ENCODE assay signal across 8 cellular contexts in genomic region chr22:41589601-41590365, GRCh38. TPM values are rescaled to one million over a fixed set of nuclear protein-coding genes. Genes with fewer than 3 reads are reported as not detected.
DNase-seq lines count a peak whose midpoint lies in the region; ATAC-seq, FAIRE-seq and TF ChIP-seq lines count a peak whose summit lies in the region.

PMM1 (minus strand) TSS chr22:41589840; CDS start chr22:41589805, 35 bp downstream.

- peaks cover 0 to 5% of the 10 kb centered on the region in 2 donors for H3K36me3 Mint-ChIP-seq in activated T-cell treated with anti-CD3 and anti-CD28 coated beads, Interleukin-2, amount 50 U/mL, for 72 hours (ENCODE audit: insufficient read depth in 2 of 2)

- peak in 3 of 4 donors; percentile 31 to 94 (median 87) for TF ChIP-seq POLR2A in esophagus squamous epithelium (IDR thresholded peaks at IDR 0.05)

- H3K4me1 ChIP-seq in esophagus squamous epithelium = peaks cover 7 to 29% (median 16%) of the 10 kb centered on the region in 3 donors

- H3K36me3 ChIP-seq in KOPT-K1 (ENCODE audit: insufficient read depth, low read length) = peaks cover 2% of the 10 kb centered on the region; the same call in 1 of the 2 replicates
- peaks cover 0 to 17% (median 0%) of the 10 kb centered on the region in 3 donors for H3K36me3 ChIP-seq in esophagus squamous epithelium

- peak within 1 kb of the TSS; percentile 95 to 99 for H3K4me3 Mint-ChIP-seq in activated T-cell treated with anti-CD3 and anti-CD28 coated beads, Interleukin-2, amount 50 U/mL, for 72 hours

- WGBS in esophagus squamous epithelium, 2 donors = 0 to 2% methylated on average over 4 to 10 of the region's 54 CpGs

- no peaks in the 10 kb centered on the region for H3K9me3 Mint-ChIP-seq in activated T-cell treated with anti-CD3 and anti-CD28 coated beads, Interleukin-2, amount 50 U/mL, for 72 hours

- peak; percentile 85 for FAIRE-seq in RCC 7860 (lab: Jason Lieb, UNC)

- H3K27me3 Mint-ChIP-seq in activated T-cell treated with anti-CD3 and anti-CD28 coated beads, Interleukin-2, amount 50 U/mL, for 72 hours (ENCODE audit: low read depth) = no peaks in the 10 kb centered on the region

- peak in 1 of 6 experiments; percentile 7 for TF ChIP-seq CTCF in esophagus squamous epithelium (IDR thresholded peaks at IDR 0.05)

- peaks cover 18% of the 10 kb centered on the region for H3K4me1 Mint-ChIP-seq in activated T-cell treated with anti-CD3 and anti-CD28 coated beads, Interleukin-2, amount 50 U/mL, for 72 hours (ENCODE audit: low read depth)

- H3K27ac ChIP-seq in KOPT-K1 (ENCODE audit: low read depth, low read length, poor library complexity, severe bottlenecking) (peak within 1 kb of the TSS; percentile 77), esophagus squamous epithelium (peak within 1 kb of the TSS; percentile 88 to 92 (median 92))

- intact Hi-C loops in esophagus squamous epithelium (cut with DNase I) = no loop called here

- H3K9me3 ChIP-seq in KOPT-K1 (ENCODE audit: insufficient read depth, low read length, poor library complexity, severe bottlenecking) = no peaks in the 10 kb centered on the region
- H3K9me3 ChIP-seq in esophagus squamous epithelium = no peaks in the 10 kb centered on the region

- ATAC-seq in GM21786 (IDR thresholded peaks at IDR 0.05; ENCODE audit: unreplicated experiment) = peak; percentile 93
- peak; percentile 96 to 97 for ATAC-seq in activated T-cell treated with anti-CD3 and anti-CD28 coated beads, Interleukin-2, amount 50 U/mL, for 72 hours (replicated peaks in 1 of 2)

- H3K27me3 ChIP-seq in esophagus squamous epithelium = no peaks in the 10 kb centered on the region

- peak within 1 kb of the TSS; percentile 93 for H3K27ac Mint-ChIP-seq in activated T-cell treated with anti-CD3 and anti-CD28 coated beads, Interleukin-2, amount 50 U/mL, for 72 hours

- DNase-seq in DMS79 (lab: John Stamatoyannopoulos, UW) = peak; percentile 94
- DNase-seq in RCC 7860 (ENCODE audit: low spot score) = peak; percentile 98
- peak; percentile 100 for DNase-seq in activated T-cell treated with anti-CD3 and anti-CD28 coated beads, Interleukin-2, amount 50 U/mL, for 72 hours
- DNase-seq in esophagus squamous epithelium (lab: John Stamatoyannopoulos, UW) = peak; percentile 99
- DNase-seq in myocyte (ENCODE audit: low read depth) = peak; percentile 100
- DNase-seq in stimulated activated CD8-positive, alpha-beta memory T cell treated with anti-CD3 and anti-CD28 coated beads, Interleukin-7, amount 100 ng/mL, for 48 hours (ENCODE audit: extremely low read depth in 1 of 2, low read depth in 1 of 2) = peak; percentile 100

- H3K4me3 ChIP-seq in esophagus squamous epithelium = peak within 1 kb of the TSS; percentile 80 to 86 (median 84)

RNA-seq across cellular contexts. Expression of gene PMM1, which starts in this region (rescaled TPM):
- total RNA-seq in activated T-cell treated with anti-CD3 and anti-CD28 coated beads, Interleukin-2, amount 50 U/mL, for 72 hours = 10 to 100 TPM; 84.3 to 86.2 TPM
- total RNA-seq in esophagus squamous epithelium (10 to 100 TPM; 17.9 to 65.2 (median 49.5) TPM), myocyte (14.5 and 22.9 TPM in 2 replicates)
- 72.9 TPM for polyA plus RNA-seq in myocyte (2012)

Comparison
In these comparisons a context has a peak if more than half of its experiments do, and no peak if none do; other contexts are left out.
1. Peak in every context shown above with its lines: DNase-seq, ATAC-seq, H3K4me3 ChIP-seq and H3K27ac ChIP-seq.